Comparison of ENCODE assay signal across 18 cellular contexts in the genomic region with DNA sequence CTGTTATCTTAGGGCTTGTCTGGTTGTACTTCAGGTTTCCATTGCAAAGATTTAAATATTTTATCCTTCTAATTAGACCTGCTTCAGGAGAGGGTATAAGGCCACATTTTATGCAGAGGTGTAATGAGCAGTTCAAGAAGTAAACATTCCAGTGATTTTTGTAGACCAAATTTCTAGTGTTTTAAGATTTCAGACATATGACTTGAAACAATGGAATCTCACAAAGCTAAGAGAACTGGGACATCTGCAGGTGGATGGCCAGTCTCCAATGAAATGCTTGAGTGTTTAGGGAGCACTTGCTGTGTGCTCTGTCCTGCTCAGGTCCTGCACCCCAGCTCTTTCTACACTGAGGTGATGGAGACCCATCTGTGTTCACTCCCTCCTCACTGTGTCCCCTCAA. TPM values are rescaled to one million over a fixed set of nuclear protein-coding genes. Genes with fewer than 3 reads are reported as not detected.
DNase-seq lines count a peak whose midpoint lies in the region; ATAC-seq and TF ChIP-seq lines count a peak whose summit lies in the region.
"Had no signal": no experiment of that assay in that cellular context is flagged by ENCODE, and none has a peak within 500 bp of the region (broad histone marks: within the 10 kb centered on the region; RNA-seq: fewer than 3 reads in every experiment).

No MANE protein-coding gene starts in this region.

- intact Hi-C loops in IMR-90 (cut with micrococcal nuclease) = no loop called here

- TF ChIP-seq CTCF in IMR-90 (conservative IDR thresholded peaks at IDR 0.05; ENCODE audit: low read depth, low read length) = no peak

- no peak overlapping the region for H3K23ac ChIP-seq in IMR-90 (ENCODE audit: low read depth, low read length)

- in situ Hi-C loops in G401 (cut with HindIII; ENCODE audit: low sequenced_read_pairs) (no loop called here), IMR-90 (cut with MboI; ENCODE audit: low sequenced_read_pairs) (no loop called here)

- H4K5ac ChIP-seq in IMR-90 (ENCODE audit: low read depth, low read length) = no peak overlapping the region

- no peaks in the 10 kb centered on the region for H3K27me3 ChIP-seq in IMR-90 (ENCODE audit: control insufficient read depth, insufficient read depth, low read length)
- H3K27me3 ChIP-seq: BE2C; BLaER1 treated with 17β-estradiol and CSF1 and Interleukin-3, amounts not matched to agents 10 nM and 100 nM had no signal

- H2AK9ac ChIP-seq in IMR-90 (replicated peaks; ENCODE audit: low read depth, low read length, poor library complexity) = no peak overlapping the region

- peaks cover 3% of the 10 kb centered on the region; the same call in 1 of the 2 replicates for H3K4me1 ChIP-seq in IMR-90 (ENCODE audit: control insufficient read depth, insufficient read depth, low read length)

- dilution Hi-C loops in IMR-90 (cut with HindIII; ENCODE audit: low sequenced_read_pairs, unreplicated experiment) = no loop called here

- DNase-seq in G401 (ENCODE audit: low spot score) (peak; percentile 41), IMR-90 (peak; percentile 7), cerebellar cortex (ENCODE audit: low spot score) (peak; percentile 36), H4 (ENCODE audit: low spot score) (no peak), AML-193 (lab: John Stamatoyannopoulos, UW) (no peak)
- DNase-seq: BE2C; Calu3; CD4-positive, alpha-beta T cell; CD8-positive, alpha-beta memory T cell; COR-L47; DMS53; DMS79 treated with DMSO at 0.1 percent for 48 hours; GDM1; H9 had no signal

- no peak overlapping the region for H2BK120ac ChIP-seq in IMR-90 (ENCODE audit: low read depth, low read length)

- no peaks in the 10 kb centered on the region for H3K9me3 ChIP-seq in IMR-90 (ENCODE audit: control insufficient read depth, insufficient read depth, low read length)
- H3K9me3 ChIP-seq: BE2C had no signal

- H3K27ac ChIP-seq in IMR-90 (ENCODE audit: insufficient read depth, low read length) = no peak overlapping the region
- H3K27ac ChIP-seq: BLaER1 treated with 17β-estradiol and CSF1 and Interleukin-3, amounts not matched to agents 10 nM and 100 nM had no signal

- POLR2A ChIA-PET in IMR-90 (lab: Charles Lee; ENCODE audit: unreplicated experiment) = no interaction called here

- no peak overlapping the region for H3K56ac ChIP-seq in IMR-90 (ENCODE audit: extremely low read depth, insufficient read depth, low read length)

- peaks cover 23% of the 10 kb centered on the region for H3K36me3 ChIP-seq in IMR-90 (ENCODE audit: control insufficient read depth, insufficient read depth, low read length)

- TF ChIP-seq RAD21 in IMR-90 (IDR thresholded peaks at IDR 0.05; ENCODE audit: low read length) = no peak

- peaks cover 12% of the 10 kb centered on the region for H3K9me1 ChIP-seq in IMR-90 (ENCODE audit: insufficient read depth, low read length)

- H3K4ac ChIP-seq in IMR-90 (ENCODE audit: low read depth, low read length) = no peak overlapping the region

- no peak overlapping the region for H3K14ac ChIP-seq in IMR-90 (replicated peaks; ENCODE audit: low read depth, low read length)

- no peak overlapping the region for H4K8ac ChIP-seq in IMR-90 (ENCODE audit: low read depth in 2 of 2, low read length in 2 of 2)

- BruUV-seq in IMR-90 (replicated peaks; lab: Mats Ljungman, UMichigan) = no TSS peak

- no peak overlapping the region for H2AK5ac ChIP-seq in IMR-90 (ENCODE audit: low read depth, low read length)

- no peak for TF ChIP-seq POLR2A in IMR-90 (IDR thresholded peaks at IDR 0.05; ENCODE audit: low read depth, low read length)

- no peak overlapping the region for H3K4me3 ChIP-seq in IMR-90 (ENCODE audit: insufficient read depth, low read depth, low read length)
- H3K4me3 ChIP-seq: BLaER1 treated with 17β-estradiol and CSF1 and Interleukin-3, amounts not matched to agents 10 nM and 100 nM had no signal

- H3K4me2 ChIP-seq in IMR-90 (ENCODE audit: low read depth, low read length) = no peak overlapping the region

- H2AFZ ChIP-seq in IMR-90 (replicated peaks; ENCODE audit: low read length, poor library complexity) = no peak overlapping the region

- H4K20me1 ChIP-seq in IMR-90 (ENCODE audit: insufficient read depth, low read length) = peaks cover 44% of the 10 kb centered on the region

- no peak overlapping the region for H4K91ac ChIP-seq in IMR-90 (ENCODE audit: insufficient read depth, low read depth, low read length)

- no peak overlapping the region for H3K9ac ChIP-seq in IMR-90 (ENCODE audit: low read depth, low read length)
- H3K9ac ChIP-seq: BLaER1 treated with 17β-estradiol and CSF1 and Interleukin-3, amounts not matched to agents 10 nM and 100 nM had no signal

- H3K18ac ChIP-seq in IMR-90 (ENCODE audit: low read depth, low read length) = no peak overlapping the region

- H2BK5ac ChIP-seq in IMR-90 (ENCODE audit: low read depth, low read length, poor library complexity, severe bottlenecking) = no peak overlapping the region

- CTCF ChIA-PET in IMR-90 (lab: Yijun Ruan, JAX) = no interaction called here

- no peak overlapping the region for H2BK15ac ChIP-seq in IMR-90 (ENCODE audit: low read depth, low read length)

- ATAC-seq in IMR-90 (ENCODE audit: low read depth) (no peak), GM21423 (IDR thresholded peaks at IDR 0.05; ENCODE audit: unreplicated experiment) (no peak)
- ATAC-seq: HCT116 had no signal

- H2BK20ac ChIP-seq in IMR-90 (ENCODE audit: low read depth, low read length) = no peak overlapping the region

- peaks cover 35 to 66% of the 10 kb centered on the region in 2 experiments for H3K79me1 ChIP-seq in IMR-90 (ENCODE audit: low read depth in 1 of 2, low read length in 2 of 2)

TF ChIP-seq in IMR-90, 13 proteins besides CTCF, POLR2A, EP300 and RAD21:
- TF ChIP-seq CEBPB (IDR thresholded peaks at IDR 0.05; ENCODE audit: low read depth, low read length) = no peak
- no peak for TF ChIP-seq MAZ (IDR thresholded peaks at IDR 0.05; ENCODE audit: borderline replicate concordance, low read depth, low read length)
- TF ChIP-seq SMC3 (IDR thresholded peaks at IDR 0.05; ENCODE audit: low read depth, low read length) = no peak
- no peak for TF ChIP-seq MXI1 (IDR thresholded peaks at IDR 0.05; ENCODE audit: borderline replicate concordance, low read depth, low read length)
- TF ChIP-seq FOS (IDR thresholded peaks at IDR 0.05; ENCODE audit: low read depth, low read length) = no peak
- TF ChIP-seq, protein P1, sequence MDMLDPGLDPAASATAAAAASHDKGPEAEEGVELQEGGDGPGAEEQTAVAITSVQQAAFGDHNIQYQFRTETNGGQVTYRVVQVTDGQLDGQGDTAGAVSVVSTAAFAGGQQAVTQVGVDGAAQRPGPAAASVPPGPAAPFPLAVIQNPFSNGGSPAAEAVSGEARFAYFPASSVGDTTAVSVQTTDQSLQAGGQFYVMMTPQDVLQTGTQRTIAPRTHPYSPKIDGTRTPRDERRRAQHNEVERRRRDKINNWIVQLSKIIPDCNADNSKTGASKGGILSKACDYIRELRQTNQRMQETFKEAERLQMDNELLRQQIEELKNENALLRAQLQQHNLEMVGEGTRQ (IDR thresholded peaks at IDR 0.05; ENCODE audit: low read depth, low read length) = no peak
- TF ChIP-seq CHD1 (IDR thresholded peaks at IDR 0.05; ENCODE audit: low read depth, low read length) = no peak
- no peak for TF ChIP-seq RCOR1 (IDR thresholded peaks at IDR 0.05; ENCODE audit: insufficient replicate concordance, low read length)
- TF ChIP-seq BHLHE40 (IDR thresholded peaks at IDR 0.05; ENCODE audit: low read depth, low read length) = no peak
- TF ChIP-seq MAFK (IDR thresholded peaks at IDR 0.05; ENCODE audit: low read depth, low read length) = no peak
- TF ChIP-seq NFE2L2 (IDR thresholded peaks at IDR 0.05; ENCODE audit: low read depth, low read length) = no peak
- TF ChIP-seq, protein P2, sequence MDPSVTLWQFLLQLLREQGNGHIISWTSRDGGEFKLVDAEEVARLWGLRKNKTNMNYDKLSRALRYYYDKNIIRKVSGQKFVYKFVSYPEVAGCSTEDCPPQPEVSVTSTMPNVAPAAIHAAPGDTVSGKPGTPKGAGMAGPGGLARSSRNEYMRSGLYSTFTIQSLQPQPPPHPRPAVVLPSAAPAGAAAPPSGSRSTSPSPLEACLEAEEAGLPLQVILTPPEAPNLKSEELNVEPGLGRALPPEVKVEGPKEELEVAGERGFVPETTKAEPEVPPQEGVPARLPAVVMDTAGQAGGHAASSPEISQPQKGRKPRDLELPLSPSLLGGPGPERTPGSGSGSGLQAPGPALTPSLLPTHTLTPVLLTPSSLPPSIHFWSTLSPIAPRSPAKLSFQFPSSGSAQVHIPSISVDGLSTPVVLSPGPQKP (IDR thresholded peaks at IDR 0.05; ENCODE audit: borderline replicate concordance, low read depth, low read length) = no peak
- TF ChIP-seq RFX5 (IDR thresholded peaks at IDR 0.05; ENCODE audit: low read depth, low read length) = no peak

RNA-seq across cellular contexts. Expression of a gene that starts 7.9 kb away (rescaled TPM):
- total RNA-seq in G401 (2014; rRNA removed; shearing (Covaris generic)) = 0.37 and 2.6 TPM in 2 replicates
- total RNA-seq in IMR-90 (2012; rRNA removed) = 6.3 and 6.9 TPM in 2 replicates
- 10.8 and 13.5 TPM in 2 replicates for polyA plus RNA-seq in IMR-90 (2012; rRNA removed)
- polyA plus RNA-seq in IMR-90 (2012; cell fraction: cytosol; rRNA removed) = 7.1 and 15.4 TPM in 2 replicates
- 10.9 and 23.2 TPM in 2 replicates for polyA plus RNA-seq in IMR-90 (2012; cell fraction: nucleus; rRNA removed; ENCODE audit: low replicate concordance)
- 7.4 and 9.4 TPM in 2 replicates for total RNA-seq in H4 (2014; rRNA removed; shearing (Covaris generic))
- polyA plus RNA-seq: CD14-positive monocyte had no signal

Comparison
In these comparisons a context has a peak if more than half of its experiments do, and no peak if none do; other contexts are left out.
1. DNase-seq: peak in G401 (single experiment), IMR-90 (single experiment) and cerebellar cortex (single experiment); none in H4 (single experiment) and AML-193 (0 of 2).